Comparison of ENCODE assay signal across 8 cellular contexts in the genomic region with DNA sequence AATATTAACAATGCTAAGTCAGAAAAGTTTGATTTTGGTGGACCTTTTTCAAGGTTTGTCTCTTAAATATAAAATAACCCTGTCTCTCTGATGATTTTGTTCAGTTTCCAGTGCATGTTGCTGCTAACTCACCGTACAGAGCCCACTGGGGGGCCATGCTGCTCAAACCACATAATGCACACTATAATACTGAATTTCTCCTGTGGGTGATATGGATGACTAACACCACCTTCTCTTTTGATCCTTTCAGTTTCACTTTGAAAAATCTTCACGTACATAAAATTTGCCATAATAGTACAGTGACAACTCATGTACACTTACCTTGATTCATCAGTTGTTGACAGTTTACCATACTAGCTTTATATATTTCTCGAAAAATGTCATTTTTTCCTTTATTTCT.
DNase-seq lines count a peak whose midpoint lies in the region; ATAC-seq and TF ChIP-seq lines count a peak whose summit lies in the region.

No MANE protein-coding gene starts in this region.

- H3K36me3 Mint-ChIP-seq in stimulated activated naive B cell treated with anti-CD40 and anti-IgM and Interleukin-4, amounts not matched to agents 10 μg/mL and 1 μg/mL and 100 μg/mL, for 72 hours: no peaks in the 10 kb centered on the region
- H3K36me3 Mint-ChIP-seq in nephron progenitor cell (ENCODE audit: low read depth): no peaks in the 10 kb centered on the region

- H3K27ac Mint-ChIP-seq in stimulated activated naive B cell treated with anti-CD40 and anti-IgM and Interleukin-4, amounts not matched to agents 10 μg/mL and 1 μg/mL and 100 μg/mL, for 72 hours: peak overlapping the region; percentile 57
- H3K27ac Mint-ChIP-seq in nephron progenitor cell: no peak overlapping the region

- no peak for TF ChIP-seq CTCF in nephron progenitor cell (IDR thresholded peaks at IDR 0.05)

- no peak overlapping the region for H3K4me3 ChIP-seq in right cardiac atrium (ENCODE audit: low read length)

- no peaks in the 10 kb centered on the region for H3K9me3 Mint-ChIP-seq in stimulated activated naive B cell treated with anti-CD40 and anti-IgM and Interleukin-4, amounts not matched to agents 10 μg/mL and 1 μg/mL and 100 μg/mL, for 72 hours
- H3K9me3 Mint-ChIP-seq in nephron progenitor cell: peaks cover 10% of the 10 kb centered on the region

- no peaks in the 10 kb centered on the region for H3K27me3 ChIP-seq in right cardiac atrium (ENCODE audit: control insufficient read depth, insufficient read depth)

- DNase-seq in activated T-cell treated with anti-CD3 and anti-CD28 coated beads for 24 hours (ENCODE audit: low read depth) (peak; percentile 3), right cardiac atrium (no peak), NCI-H187 (lab: John Stamatoyannopoulos, UW) (no peak), nephron progenitor cell (no peak)
- no peak for DNase-seq in activated T-cell treated with anti-CD3 and anti-CD28 coated beads, Interleukin-2, amount 50 U/mL, for 1 hour
- DNase-seq in activated naive CD4-positive, alpha-beta T cell treated with anti-CD3 and anti-CD28 coated beads, Interleukin-2, amount 50 U/mL, for 16 hours: peak; percentile 30
- no peak for DNase-seq in stimulated activated naive B cell treated with anti-CD40 and anti-IgM and Interleukin-4, amounts not matched to agents 10 μg/mL and 1 μg/mL and 100 μg/mL, for 72 hours

- H3K4me1 ChIP-seq in right cardiac atrium (ENCODE audit: control insufficient read depth, insufficient read depth, low read length): no peaks in the 10 kb centered on the region

- intact Hi-C loops in right cardiac atrium (cut with DNase I): no loop called here

- peak; percentile 73 for ATAC-seq in HG03469 (IDR thresholded peaks at IDR 0.05; ENCODE audit: unreplicated experiment)
- ATAC-seq in stimulated activated naive B cell treated with anti-CD40 and anti-IgM and Interleukin-4, amounts not matched to agents 10 μg/mL and 1 μg/mL and 100 μg/mL, for 72 hours (replicated peaks): peak; percentile 74 to 87
- no peak for ATAC-seq in right cardiac atrium

- H3K4me1 Mint-ChIP-seq in stimulated activated naive B cell treated with anti-CD40 and anti-IgM and Interleukin-4, amounts not matched to agents 10 μg/mL and 1 μg/mL and 100 μg/mL, for 72 hours: peaks cover 5 to 9% of the 10 kb centered on the region in 2 donors
- H3K4me1 Mint-ChIP-seq in nephron progenitor cell: no peaks in the 10 kb centered on the region

- H3K27me3 Mint-ChIP-seq in stimulated activated naive B cell treated with anti-CD40 and anti-IgM and Interleukin-4, amounts not matched to agents 10 μg/mL and 1 μg/mL and 100 μg/mL, for 72 hours: no peaks in the 10 kb centered on the region
- no peaks in the 10 kb centered on the region for H3K27me3 Mint-ChIP-seq in nephron progenitor cell (ENCODE audit: low read depth, poor library complexity)

- H3K9me3 ChIP-seq in right cardiac atrium (ENCODE audit: control insufficient read depth, low read length): no peaks in the 10 kb centered on the region

- H3K4me3 Mint-ChIP-seq in stimulated activated naive B cell treated with anti-CD40 and anti-IgM and Interleukin-4, amounts not matched to agents 10 μg/mL and 1 μg/mL and 100 μg/mL, for 72 hours: peak overlapping the region; percentile 40 to 63
- H3K4me3 Mint-ChIP-seq in nephron progenitor cell: no peak overlapping the region

- 84% methylated on average over 3 of the region's 3 CpGs for WGBS in right cardiac atrium

- H3K27ac ChIP-seq in right cardiac atrium (ENCODE audit: low read length): no peak overlapping the region

Comparison
In these comparisons a context has a peak if more than half of its experiments do, and no peak if none do; other contexts are left out.
1. DNase-seq: peak in activated T-cell treated with anti-CD3 and anti-CD28 coated beads for 24 hours (single experiment) and activated naive CD4-positive, alpha-beta T cell treated with anti-CD3 and anti-CD28 coated beads, Interleukin-2, amount 50 U/mL, for 16 hours (single experiment); none in activated T-cell treated with anti-CD3 and anti-CD28 coated beads, Interleukin-2, amount 50 U/mL, for 1 hour (single experiment), stimulated activated naive B cell treated with anti-CD40 and anti-IgM and Interleukin-4, amounts not matched to agents 10 μg/mL and 1 μg/mL and 100 μg/mL, for 72 hours (single experiment), right cardiac atrium (0 of 3), NCI-H187 (0 of 2) and nephron progenitor cell (single experiment).
2. ATAC-seq: peak in HG03469 (single experiment) and stimulated activated naive B cell treated with anti-CD40 and anti-IgM and Interleukin-4, amounts not matched to agents 10 μg/mL and 1 μg/mL and 100 μg/mL, for 72 hours (2 of 2); none in right cardiac atrium (0 of 2).